Comparison of ENCODE assay signal across 1 cellular context in genomic region chr15:90097475-90097874, GRCh38.
TF ChIP-seq lines count a peak whose summit lies in the region.

No MANE protein-coding gene starts in this region.

TF ChIP-seq in liver, 16 proteins besides CTCF, POLR2A, EP300 and RAD21 (continued from another document):
- TF ChIP-seq REST (IDR thresholded peaks at IDR 0.05): no peak
